ENCODE assay signal across 1 cellular context in genomic region chr10:14436233-14436632, GRCh38.
TF ChIP-seq lines count a peak whose summit lies in the region.

No MANE protein-coding gene starts in this region.

TF ChIP-seq in K562, 482 proteins besides CTCF, POLR2A, EP300 and RAD21 (continued from another document and continues in another):
- TF ChIP-seq E2F8 (IDR thresholded peaks at IDR 0.05; ENCODE audit: low read depth, partially characterized antibody) (no peak), NR3C1 (CRISPR knock-in tag; IDR thresholded peaks at IDR 0.05) (no peak), YY1 (IDR thresholded peaks at IDR 0.05; ENCODE audit: borderline replicate concordance in 1 of 3, control insufficient read depth in 1 of 3, extremely low read depth in 1 of 3, insufficient read depth in 3 of 3, insufficient read length in 1 of 3, insufficient replicate concordance in 2 of 3, low read depth in 1 of 3, low read length in 2 of 3) (peak in 1 of 3 experiments; percentile 30), GMEB1 (CRISPR knock-in tag; IDR thresholded peaks at IDR 0.05) (no peak), PBX2 (CRISPR knock-in tag; IDR thresholded peaks at IDR 0.05; ENCODE audit: low read depth) (no peak), PBX2 (tag; conservative IDR thresholded peaks at IDR 0.05; ENCODE audit: low read depth) (peak; percentile 72), ATF1 (CRISPR knock-in tag; IDR thresholded peaks at IDR 0.05) (no peak), ATF1 (tag; IDR thresholded peaks at IDR 0.05) (peak; percentile 14; the same call in 1 of the 2 replicates), SMARCE1 (IDR thresholded peaks at IDR 0.05) (peak; percentile 21; the same call in 1 of the 2 replicates), HDGF (IDR thresholded peaks at IDR 0.05) (no peak), ILK (tag; IDR thresholded peaks at IDR 0.05; ENCODE audit: borderline replicate concordance, low read depth) (no peak), ZBTB12 (CRISPR knock-in tag; IDR thresholded peaks at IDR 0.05) (no peak), ZC3H11A (IDR thresholded peaks at IDR 0.05; ENCODE audit: low read depth, low read length) (no peak), PCBP1 (IDR thresholded peaks at IDR 0.05; ENCODE audit: low read depth, low read length, poor library complexity, severe bottlenecking) (no peak), ZNF277 (CRISPR knock-in tag; IDR thresholded peaks at IDR 0.05; ENCODE audit: borderline replicate concordance) (no peak), ZNF76 (CRISPR knock-in tag; IDR thresholded peaks at IDR 0.05; ENCODE audit: borderline replicate concordance) (no peak), DPF2 (IDR thresholded peaks at IDR 0.05) (peak; percentile 76), BHLHE40 (IDR thresholded peaks at IDR 0.05; ENCODE audit: low read length) (no peak), SRSF7 (optimal IDR thresholded peaks at IDR 0.05; ENCODE audit: low read depth, low read length) (no peak), RBM15 (IDR thresholded peaks at IDR 0.05; ENCODE audit: insufficient read depth, low read length) (no peak), FUS (optimal IDR thresholded peaks at IDR 0.05; ENCODE audit: low read depth, low read length) (no peak), ATF3 (IDR thresholded peaks at IDR 0.05) (no peak), ATF3 (CRISPR knock-in tag; conservative IDR thresholded peaks at IDR 0.05) (no peak), TAF7 (tag; IDR thresholded peaks at IDR 0.05) (no peak), TEAD1 (CRISPR knock-in tag; IDR thresholded peaks at IDR 0.05) (peak in 1 of 2 experiments; percentile 29; a peak in 1 of 4 replicates), SP2 (IDR thresholded peaks at IDR 0.05; ENCODE audit: extremely low read depth, low read depth, low read length, poor library complexity, severe bottlenecking) (no peak), TEAD4 (IDR thresholded peaks at IDR 0.05; ENCODE audit: low read length) (peak; percentile 78), TEAD4 (CRISPR knock-in tag; IDR thresholded peaks at IDR 0.05; ENCODE audit: borderline replicate concordance) (no peak), NFXL1 (CRISPR knock-in tag; IDR thresholded peaks at IDR 0.05) (no peak), TCF3 (CRISPR knock-in tag; IDR thresholded peaks at IDR 0.05) (peak; percentile 59; the same call in 1 of the 2 replicates), TFAP4 (CRISPR knock-in tag; IDR thresholded peaks at IDR 0.05; ENCODE audit: borderline replicate concordance) (no peak), ARID1B (IDR thresholded peaks at IDR 0.05) (peak; percentile 79), ZNF224 (CRISPR knock-in tag; IDR thresholded peaks at IDR 0.05) (no peak), CBFA2T3 (IDR thresholded peaks at IDR 0.05) (peak; percentile 87), MLX (CRISPR knock-in tag; conservative IDR thresholded peaks at IDR 0.05) (no peak), MEIS2 (IDR thresholded peaks at IDR 0.05; ENCODE audit: partially characterized antibody) (peak; percentile 82), ETV5 (CRISPR knock-in tag; IDR thresholded peaks at IDR 0.05; ENCODE audit: low read depth) (no peak), KLF16 (IDR thresholded peaks at IDR 0.05) (0 out of 2 replicates have a peak, but pooled peaks have one; percentile 46), CAMTA2 (CRISPR knock-in tag; conservative IDR thresholded peaks at IDR 0.05) (no peak), ZNF408 (CRISPR knock-in tag; IDR thresholded peaks at IDR 0.05; ENCODE audit: low read depth) (no peak), TRIM25 (IDR thresholded peaks at IDR 0.05; ENCODE audit: borderline replicate concordance) (no peak), SETDB1 (IDR thresholded peaks at IDR 0.05; ENCODE audit: low read length) (no peak), DNMT1 (IDR thresholded peaks at IDR 0.05) (no peak), SREBF2 (CRISPR knock-in tag; IDR thresholded peaks at IDR 0.05) (no peak), ZNF655 (CRISPR knock-in tag; IDR thresholded peaks at IDR 0.05) (no peak), POLR2G (IDR thresholded peaks at IDR 0.05; ENCODE audit: low read depth, low read length) (no peak), RBM25 (IDR thresholded peaks at IDR 0.05; ENCODE audit: low read depth, low read length, severe bottlenecking) (no peak), TAL1 (IDR thresholded peaks at IDR 0.05) (peak; percentile 77; the same call in 1 of the 2 replicates), MCM2 (IDR thresholded peaks at IDR 0.05; ENCODE audit: low read depth) (no peak), ZNF699 (CRISPR knock-in tag; IDR thresholded peaks at IDR 0.05; ENCODE audit: insufficient replicate concordance) (no peak), KDM1A (IDR thresholded peaks at IDR 0.05) (peak; percentile 46 to 52; a peak in 2 of 4 replicates), PKNOX1 (IDR thresholded peaks at IDR 0.05) (peak; percentile 46; the same call in 1 of the 2 replicates)
